9 cellular contexts compared by ENCODE assay signal in the genomic region with DNA sequence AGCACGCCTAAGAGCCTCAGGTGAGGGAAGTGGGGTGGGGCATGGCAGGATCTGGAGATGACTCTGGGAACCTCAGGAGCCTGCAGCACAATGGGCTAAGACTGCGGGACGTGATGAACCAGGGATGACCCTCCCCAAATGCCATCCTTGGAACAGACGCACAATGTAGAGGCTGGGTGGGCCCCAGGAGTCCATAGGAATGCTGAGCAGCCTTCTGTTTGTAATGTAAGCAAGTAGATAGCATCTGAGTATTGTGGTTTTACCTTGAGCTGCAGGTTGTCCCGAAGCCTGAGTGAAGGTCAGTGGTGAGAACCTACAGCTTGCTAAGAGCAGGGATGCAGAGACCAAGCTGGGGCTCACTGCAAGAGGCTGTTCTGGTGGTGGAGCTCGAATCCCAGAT. TPM values are rescaled to one million over a fixed set of nuclear protein-coding genes. Genes with fewer than 3 reads are reported as not detected.
"Had no signal": no experiment of that assay in that cellular context is flagged by ENCODE, and none has a peak within 500 bp of the region (broad histone marks: within the 10 kb centered on the region; RNA-seq: fewer than 3 reads in every experiment).

No MANE protein-coding gene starts in this region.

- FAIRE-seq: K562 had no signal

- H2AFZ ChIP-seq: GM23338 had no signal

- H3K9me3 Mint-ChIP-seq: GM23338, HFFc6 had no signal

- H3K4me1 ChIP-seq: HAP-1 had no signal

- H3K27ac Mint-ChIP-seq: GM23338, HFFc6 had no signal

- DNase-seq: H7, HFFc6, IMR-90, KG1 had no signal

- H3K4me3 ChIP-seq: GM23338, HAP-1, K562 had no signal

- H3K36me3 ChIP-seq: HAP-1 had no signal

- H3K4me3 Mint-ChIP-seq: GM23338, HFFc6 had no signal

- H3K9me3 ChIP-seq: HAP-1 had no signal

- H3K4me2 ChIP-seq: GM23338 had no signal

RNA-seq across cellular contexts. Expression of gene SCTR, which starts 5.9 kb away (rescaled TPM):
- total RNA-seq: GM23338, H4, H7, HFFc6, HT-29, IMR-90, K562 had no signal
- polyA plus RNA-seq: GM23338, IMR-90, K562 had no signal

RNA-seq across cellular contexts. Expression of gene CFAP221, which starts 25.8 kb away (rescaled TPM):
- total RNA-seq: HFFc6, HT-29, IMR-90 had no signal
- polyA plus RNA-seq: IMR-90 had no signal
